Comparison of ENCODE assay signal across 1 cellular context in the genomic region with DNA sequence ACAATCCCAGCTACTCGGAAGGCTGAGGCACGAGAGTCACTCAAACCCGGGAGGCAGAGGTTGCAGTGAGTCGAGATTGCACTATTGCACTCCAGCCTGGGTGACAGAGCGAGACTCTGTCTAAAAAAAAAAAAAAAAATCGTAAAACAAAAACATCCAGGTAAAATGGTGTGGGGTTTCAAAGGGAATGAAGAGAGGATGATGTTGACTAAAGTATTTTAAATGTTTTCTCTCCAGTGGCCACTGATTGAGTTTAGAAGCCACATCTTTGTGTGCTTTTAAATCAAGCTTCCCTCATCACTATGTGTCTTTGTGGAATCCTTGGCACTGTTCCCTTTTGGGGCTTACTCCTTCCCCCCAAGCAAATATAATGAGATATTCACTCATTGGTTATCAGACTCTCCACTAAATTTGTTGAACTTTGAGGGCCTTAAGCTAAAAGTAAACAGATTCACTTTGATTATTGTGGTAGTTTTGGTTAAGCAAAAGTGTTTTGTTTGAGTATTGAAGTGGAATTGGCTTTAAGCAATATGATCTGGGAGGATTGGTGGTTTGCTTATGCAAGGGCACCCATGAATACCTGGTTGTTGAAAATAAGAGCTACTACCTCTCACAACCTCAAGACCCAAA.
TF ChIP-seq lines count a peak whose summit lies in the region.

No MANE protein-coding gene starts in this region.

TF ChIP-seq in HepG2, 621 proteins besides CTCF, POLR2A, EP300 and RAD21 (continued from another document and continues in another):
- TF ChIP-seq FOXP4 (CRISPR knock-in tag; IDR thresholded peaks at IDR 0.05) (peak; percentile 35; the same call in 1 of the 2 replicates), POLR2AphosphoS5 (IDR thresholded peaks at IDR 0.05; ENCODE audit: low read depth, low read length) (no peak), ZNF335 (CRISPR knock-in tag; IDR thresholded peaks at IDR 0.05) (no peak), PHF5A (CRISPR knock-in tag; IDR thresholded peaks at IDR 0.05; ENCODE audit: low read depth, unreplicated experiment) (no peak), RCOR2 (CRISPR knock-in tag; IDR thresholded peaks at IDR 0.05) (peak; percentile 33; the same call in 1 of the 2 replicates), ZMYM2 (CRISPR knock-in tag; IDR thresholded peaks at IDR 0.05) (no peak), PATZ1 (CRISPR knock-in tag; IDR thresholded peaks at IDR 0.05) (peak; percentile 31; the same call in 1 of the 2 replicates), SIX4 (CRISPR knock-in tag; IDR thresholded peaks at IDR 0.05) (peak; percentile 84; the same call in 1 of the 2 replicates), FOXM1 (CRISPR knock-in tag; IDR thresholded peaks at IDR 0.05) (no peak), ZNF484 (CRISPR knock-in tag; IDR thresholded peaks at IDR 0.05; ENCODE audit: borderline replicate concordance, low read depth) (no peak), KDM6A (CRISPR knock-in tag; IDR thresholded peaks at IDR 0.05; ENCODE audit: low read depth) (no peak), ZBTB44 (CRISPR knock-in tag; IDR thresholded peaks at IDR 0.05) (no peak), ZNF354B (CRISPR knock-in tag; IDR thresholded peaks at IDR 0.05) (no peak), HNRNPH1 (optimal IDR thresholded peaks at IDR 0.05; ENCODE audit: low read depth, low read length) (no peak), SYNCRIP (IDR thresholded peaks at IDR 0.05; ENCODE audit: insufficient read depth, low read depth, low read length) (no peak), CENPT (CRISPR knock-in tag; IDR thresholded peaks at IDR 0.05; ENCODE audit: low read depth) (no peak), POGK (CRISPR knock-in tag; conservative IDR thresholded peaks at IDR 0.05) (no peak), YY1 (IDR thresholded peaks at IDR 0.05; ENCODE audit: insufficient read depth, insufficient replicate concordance, low read depth, low read length) (no peak), SMAD3 (CRISPR knock-in tag; IDR thresholded peaks at IDR 0.05) (0 out of 2 replicates have a peak, but pooled peaks have one; percentile 52), ZNF160 (CRISPR knock-in tag; IDR thresholded peaks at IDR 0.05) (no peak), FOXO1 (CRISPR knock-in tag; IDR thresholded peaks at IDR 0.05) (no peak), TCF12 (IDR thresholded peaks at IDR 0.05) (no peak), TCF12 (CRISPR knock-in tag; IDR thresholded peaks at IDR 0.05) (no peak), ZNF788 (CRISPR knock-in tag; IDR thresholded peaks at IDR 0.05; ENCODE audit: borderline replicate concordance) (no peak), MED13 (CRISPR knock-in tag; IDR thresholded peaks at IDR 0.05) (no peak), STAT5B (CRISPR knock-in tag; IDR thresholded peaks at IDR 0.05) (no peak), MBNL3 (CRISPR knock-in tag; conservative IDR thresholded peaks at IDR 0.05) (no peak), ZNF576 (CRISPR knock-in tag; IDR thresholded peaks at IDR 0.05) (no peak), MXD4 (CRISPR knock-in tag; IDR thresholded peaks at IDR 0.05) (no peak), ZNF281 (CRISPR knock-in tag; IDR thresholded peaks at IDR 0.05; ENCODE audit: borderline replicate concordance) (peak; percentile 83; the same call in 1 of the 2 replicates), ZNF232 (CRISPR knock-in tag; IDR thresholded peaks at IDR 0.05; ENCODE audit: borderline replicate concordance) (no peak), ZNF878 (CRISPR knock-in tag; IDR thresholded peaks at IDR 0.05) (no peak), ZNF550 (CRISPR knock-in tag; IDR thresholded peaks at IDR 0.05; ENCODE audit: borderline replicate concordance) (no peak), PHF20 (CRISPR knock-in tag; IDR thresholded peaks at IDR 0.05) (no peak), MEIS2 (CRISPR knock-in tag; IDR thresholded peaks at IDR 0.05) (no peak), NR2F2 (IDR thresholded peaks at IDR 0.05; ENCODE audit: borderline replicate concordance, low read depth) (peak; percentile 82), NCOA2 (CRISPR knock-in tag; IDR thresholded peaks at IDR 0.05) (peak; percentile 69), NR2F6 (IDR thresholded peaks at IDR 0.05) (peak; percentile 89), NR2F6 (CRISPR knock-in tag; IDR thresholded peaks at IDR 0.05) (no peak), ZBED4 (CRISPR knock-in tag; IDR thresholded peaks at IDR 0.05; ENCODE audit: borderline replicate concordance) (no peak), CEBPZ (IDR thresholded peaks at IDR 0.05; ENCODE audit: low read length) (no peak)
- TF ChIP-seq, protein P1, sequence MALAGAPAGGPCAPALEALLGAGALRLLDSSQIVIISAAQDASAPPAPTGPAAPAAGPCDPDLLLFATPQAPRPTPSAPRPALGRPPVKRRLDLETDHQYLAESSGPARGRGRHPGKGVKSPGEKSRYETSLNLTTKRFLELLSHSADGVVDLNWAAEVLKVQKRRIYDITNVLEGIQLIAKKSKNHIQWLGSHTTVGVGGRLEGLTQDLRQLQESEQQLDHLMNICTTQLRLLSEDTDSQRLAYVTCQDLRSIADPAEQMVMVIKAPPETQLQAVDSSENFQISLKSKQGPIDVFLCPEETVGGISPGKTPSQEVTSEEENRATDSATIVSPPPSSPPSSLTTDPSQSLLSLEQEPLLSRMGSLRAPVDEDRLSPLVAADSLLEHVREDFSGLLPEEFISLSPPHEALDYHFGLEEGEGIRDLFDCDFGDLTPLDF (CRISPR knock-in tag; IDR thresholded peaks at IDR 0.05): no peak
